18 cellular contexts compared by ENCODE assay signal in the genomic region with DNA sequence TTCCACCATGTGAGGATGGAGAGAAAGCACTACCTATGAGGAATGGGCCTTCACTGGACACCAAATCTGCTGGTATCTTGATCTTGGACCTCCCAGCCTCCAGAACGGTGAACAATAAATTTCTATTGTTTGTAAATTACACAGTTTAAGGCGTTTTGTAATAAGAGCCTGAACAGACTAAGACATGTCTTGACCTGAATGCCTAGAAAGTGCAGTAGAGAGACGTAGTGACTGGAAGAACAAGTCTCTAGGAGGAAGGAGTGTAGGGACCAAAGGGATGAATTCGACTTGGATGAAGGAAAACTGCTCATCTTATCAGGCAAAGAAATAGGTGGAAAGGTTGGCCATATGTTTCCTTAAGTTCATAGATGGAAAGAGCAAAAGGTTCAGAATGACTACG.
DNase-seq lines count a peak whose midpoint lies in the region; ATAC-seq, FAIRE-seq and TF ChIP-seq lines count a peak whose summit lies in the region.
"Had no signal": no experiment of that assay in that cellular context is flagged by ENCODE, and none has a peak within 500 bp of the region (broad histone marks: within the 10 kb centered on the region; RNA-seq: fewer than 3 reads in every experiment).

No MANE protein-coding gene starts in this region.

- H3K4me1 ChIP-seq in IMR-90 (ENCODE audit: control insufficient read depth, insufficient read depth, low read length) = peaks cover 2% of the 10 kb centered on the region; the same call in 1 of the 2 replicates
- peaks cover 19% of the 10 kb centered on the region for H3K4me1 ChIP-seq in foreskin keratinocyte
- H3K4me1 ChIP-seq: BE2C had no signal

- no peak for TF ChIP-seq POLR2A in IMR-90 (IDR thresholded peaks at IDR 0.05; ENCODE audit: low read depth, low read length)
- TF ChIP-seq POLR2A in lower leg skin (IDR thresholded peaks at IDR 0.05) = no peak

- H3K36me3 ChIP-seq in IMR-90 (ENCODE audit: control insufficient read depth, insufficient read depth, low read length) = no peaks in the 10 kb centered on the region
- no peaks in the 10 kb centered on the region for H3K36me3 ChIP-seq in bronchial epithelial cell (ENCODE audit: control insufficient read depth, insufficient read depth, low read length)
- H3K36me3 ChIP-seq: BE2C had no signal

- H2BK15ac ChIP-seq in IMR-90 (ENCODE audit: low read depth, low read length) = peak overlapping the region; percentile 25; the same call in 2 of the 3 replicates

- H2BK5ac ChIP-seq in IMR-90 (ENCODE audit: low read depth, low read length, poor library complexity, severe bottlenecking) = no peak overlapping the region

- 100% methylated on average over 1 of the region's 5 CpGs; no CpG with 5 or more reads in 1 of the 2 experiments for WGBS in IMR-90 (ENCODE audit: extremely low coverage in 2 of 2, insufficient read length in 1 of 2), 2 experiments
- WGBS in lower leg skin, 2 donors = 53 to 61% methylated on average over 5 of the region's 5 CpGs

- H3K4me3 ChIP-seq in IMR-90 (ENCODE audit: insufficient read depth, low read depth, low read length) (no peak overlapping the region), bronchial epithelial cell (ENCODE audit: low read depth, low read length) (no peak overlapping the region), lower leg skin (ENCODE audit: low read depth, poor library complexity, severe bottlenecking) (no peak overlapping the region)

- H3K9me3 ChIP-seq in IMR-90 (ENCODE audit: control insufficient read depth, insufficient read depth, low read length) = no peaks in the 10 kb centered on the region
- H3K9me3 ChIP-seq: BE2C had no signal

- H4K8ac ChIP-seq in IMR-90 (ENCODE audit: low read depth in 2 of 2, low read length in 2 of 2) = no peak overlapping the region

- H2AK9ac ChIP-seq in IMR-90 (replicated peaks; ENCODE audit: low read depth, low read length, poor library complexity) = no peak overlapping the region

- H2AFZ ChIP-seq in IMR-90 (replicated peaks; ENCODE audit: low read length, poor library complexity) = no peak overlapping the region

- H2AK5ac ChIP-seq in IMR-90 (ENCODE audit: low read depth, low read length) = peak overlapping the region; percentile 43

- H3K56ac ChIP-seq in IMR-90 (ENCODE audit: extremely low read depth, insufficient read depth, low read length) = no peak overlapping the region

- H3K9me1 ChIP-seq in IMR-90 (ENCODE audit: insufficient read depth, low read length) = no peaks in the 10 kb centered on the region

- no peak overlapping the region for H4K91ac ChIP-seq in IMR-90 (ENCODE audit: insufficient read depth, low read depth, low read length)

- H4K20me1 ChIP-seq in IMR-90 (ENCODE audit: insufficient read depth, low read length) = no peaks in the 10 kb centered on the region

- no peak overlapping the region; the same call in 1 of the 2 replicates for H3K14ac ChIP-seq in IMR-90 (replicated peaks; ENCODE audit: low read depth, low read length)

- dilution Hi-C loops in IMR-90 (cut with HindIII; ENCODE audit: low sequenced_read_pairs, unreplicated experiment) = no loop called here

- no peak overlapping the region for H3K23ac ChIP-seq in IMR-90 (ENCODE audit: low read depth, low read length)

- DNase-seq in IMR-90 (no peak), bronchial epithelial cell (ENCODE audit: low read depth) (peak; percentile 85), foreskin keratinocyte (peak; percentile 31 to 62), NAMALWA (ENCODE audit: low spot score) (no peak), lower leg skin (ENCODE audit: low spot score in 2 of 2) (no peak)
- DNase-seq in activated CD4-positive, CD25-positive, alpha-beta regulatory T cell treated with anti-CD3 and anti-CD28 coated beads, Interleukin-2, amount 50 U/mL, for 72 hours = no peak
- DNase-seq: ACHN; BE2C; CD4-positive, alpha-beta memory T cell; DMS153; DMS79; GDM1; H9 had no signal

- no peak for TF ChIP-seq RAD21 in IMR-90 (IDR thresholded peaks at IDR 0.05; ENCODE audit: low read length)

- no TSS peak for BruUV-seq in IMR-90 (replicated peaks; lab: Mats Ljungman, UMichigan)

- no peak overlapping the region for H3K4me2 ChIP-seq in IMR-90 (ENCODE audit: low read depth, low read length)

- H3K27ac ChIP-seq in IMR-90 (ENCODE audit: insufficient read depth, low read length) (no peak overlapping the region), foreskin keratinocyte (no peak overlapping the region)

- no peak overlapping the region; the same call in 1 of the 2 replicates for H4K5ac ChIP-seq in IMR-90 (ENCODE audit: low read depth, low read length)

- ATAC-seq in IMR-90 (ENCODE audit: low read depth) (no peak), foreskin keratinocyte (peak; percentile 38), GM18517 (IDR thresholded peaks at IDR 0.05; ENCODE audit: unreplicated experiment) (no peak)

- TF ChIP-seq CTCF in IMR-90 (conservative IDR thresholded peaks at IDR 0.05; ENCODE audit: low read depth, low read length) (no peak), bronchial epithelial cell (IDR thresholded peaks at IDR 0.05; ENCODE audit: insufficient read depth, low read length, severe bottlenecking) (no peak), foreskin keratinocyte (conservative IDR thresholded peaks at IDR 0.05) (no peak), lower leg skin (IDR thresholded peaks at IDR 0.05) (no peak)

- intact Hi-C loops in IMR-90 (cut with micrococcal nuclease) (loop anchor here (10.0 kb wide), 1 partner anchor 479 kb away; no protein-coding TSS in a partner anchor), lower leg skin (cut with DNase I; ENCODE audit: low total_unique reads) (no loop called here)

- in situ Hi-C loops in IMR-90 (cut with MboI; ENCODE audit: low sequenced_read_pairs) = no loop called here

- H3K4ac ChIP-seq in IMR-90 (ENCODE audit: low read depth, low read length) = no peak overlapping the region

- H3K9ac ChIP-seq in IMR-90 (ENCODE audit: low read depth, low read length) = no peak overlapping the region

- H2BK120ac ChIP-seq in IMR-90 (ENCODE audit: low read depth, low read length) = no peak overlapping the region; the same call in 1 of the 2 replicates

- H3K79me1 ChIP-seq in IMR-90 (ENCODE audit: low read depth in 1 of 2, low read length in 2 of 2) = peaks cover 5 to 6% of the 10 kb centered on the region in 2 experiments; a peak in 3 of 4 replicates

- H2BK20ac ChIP-seq in IMR-90 (ENCODE audit: low read depth, low read length) = 0 out of 2 replicates have a peak overlapping the region, but pooled peaks have one; percentile 24

- CTCF ChIA-PET in IMR-90 (lab: Yijun Ruan, JAX) = no interaction called here

- POLR2A ChIA-PET in IMR-90 (lab: Charles Lee; ENCODE audit: unreplicated experiment) = no interaction called here

- peak overlapping the region; percentile 9; the same call in 1 of the 2 replicates for H3K18ac ChIP-seq in IMR-90 (ENCODE audit: low read depth, low read length)

- FAIRE-seq in bronchial epithelial cell (lab: Jason Lieb, UNC) = no peak
- FAIRE-seq: A204.1, GM12892, GM18507, H1 had no signal

- H3K27me3 ChIP-seq in IMR-90 (ENCODE audit: control insufficient read depth, insufficient read depth, low read length) = no peaks in the 10 kb centered on the region
- no peaks in the 10 kb centered on the region for H3K27me3 ChIP-seq in bronchial epithelial cell (ENCODE audit: control insufficient read depth, insufficient read depth, low read length)
- no peaks in the 10 kb centered on the region for H3K27me3 ChIP-seq in foreskin keratinocyte
- H3K27me3 ChIP-seq: BE2C had no signal

TF ChIP-seq in IMR-90, 13 proteins besides CTCF, POLR2A, EP300 and RAD21:
- TF ChIP-seq FOS (IDR thresholded peaks at IDR 0.05; ENCODE audit: low read depth, low read length) (no peak), USF2 (IDR thresholded peaks at IDR 0.05; ENCODE audit: low read depth, low read length) (no peak), BHLHE40 (IDR thresholded peaks at IDR 0.05; ENCODE audit: low read depth, low read length) (no peak), CEBPB (IDR thresholded peaks at IDR 0.05; ENCODE audit: low read depth, low read length) (no peak), MAFK (IDR thresholded peaks at IDR 0.05; ENCODE audit: low read depth, low read length) (no peak), MXI1 (IDR thresholded peaks at IDR 0.05; ENCODE audit: borderline replicate concordance, low read depth, low read length) (no peak), SMC3 (IDR thresholded peaks at IDR 0.05; ENCODE audit: low read depth, low read length) (no peak), MAZ (IDR thresholded peaks at IDR 0.05; ENCODE audit: borderline replicate concordance, low read depth, low read length) (no peak), CHD1 (IDR thresholded peaks at IDR 0.05; ENCODE audit: low read depth, low read length) (no peak), RFX5 (IDR thresholded peaks at IDR 0.05; ENCODE audit: low read depth, low read length) (no peak), NFE2L2 (IDR thresholded peaks at IDR 0.05; ENCODE audit: low read depth, low read length) (no peak), RCOR1 (IDR thresholded peaks at IDR 0.05; ENCODE audit: insufficient replicate concordance, low read length) (no peak)
- TF ChIP-seq, protein P1, sequence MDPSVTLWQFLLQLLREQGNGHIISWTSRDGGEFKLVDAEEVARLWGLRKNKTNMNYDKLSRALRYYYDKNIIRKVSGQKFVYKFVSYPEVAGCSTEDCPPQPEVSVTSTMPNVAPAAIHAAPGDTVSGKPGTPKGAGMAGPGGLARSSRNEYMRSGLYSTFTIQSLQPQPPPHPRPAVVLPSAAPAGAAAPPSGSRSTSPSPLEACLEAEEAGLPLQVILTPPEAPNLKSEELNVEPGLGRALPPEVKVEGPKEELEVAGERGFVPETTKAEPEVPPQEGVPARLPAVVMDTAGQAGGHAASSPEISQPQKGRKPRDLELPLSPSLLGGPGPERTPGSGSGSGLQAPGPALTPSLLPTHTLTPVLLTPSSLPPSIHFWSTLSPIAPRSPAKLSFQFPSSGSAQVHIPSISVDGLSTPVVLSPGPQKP (IDR thresholded peaks at IDR 0.05; ENCODE audit: borderline replicate concordance, low read depth, low read length) = no peak
TF ChIP-seq in IMR-90: peak in this region for 0.

Comparison
In these comparisons a context has a peak if more than half of its experiments do, and no peak if none do; other contexts are left out.
1. DNase-seq: peak in bronchial epithelial cell (single experiment) and foreskin keratinocyte (2 of 2); none in IMR-90 (single experiment), NAMALWA (single experiment), activated CD4-positive, CD25-positive, alpha-beta regulatory T cell treated with anti-CD3 and anti-CD28 coated beads, Interleukin-2, amount 50 U/mL, for 72 hours (single experiment) and lower leg skin (0 of 2).